Comparison of ENCODE assay signal across 8 cellular contexts in genomic region chr12:1318327-1319031, GRCh38.
A peak's percentile ranks its signal among the peaks of the same experiment; 100 is the strongest.
DNase-seq lines count a peak whose midpoint lies in the region; ATAC-seq, FAIRE-seq and TF ChIP-seq lines count a peak whose summit lies in the region.

No MANE protein-coding gene starts in this region.

- POLR2A ChIA-PET in naive thymus-derived CD4-positive, alpha-beta T cell (lab: Charles Lee), result no interaction called here

- peaks cover 10 to 32% (median 11%) of the 10 kb centered on the region in 3 donors for H3K4me1 ChIP-seq in esophagus squamous epithelium
- H3K4me1 ChIP-seq in pancreas, result peaks cover 11 to 18% (median 14%) of the 10 kb centered on the region in 3 donors
- H3K4me1 ChIP-seq in naive thymus-derived CD4-positive, alpha-beta T cell (ENCODE audit: control insufficient read depth in 2 of 2, insufficient read depth in 2 of 2, low read length in 2 of 2), result no peaks in the 10 kb centered on the region

- H3K4me3 ChIP-seq in esophagus squamous epithelium, result no peak overlapping the region
- H3K4me3 ChIP-seq in pancreas, result peak overlapping the region in 1 of 4 donors; percentile 15
- H3K4me3 ChIP-seq in naive thymus-derived CD4-positive, alpha-beta T cell (ENCODE audit: low read length), result no peak overlapping the region

- peaks cover 0 to 15% (median 2%) of the 10 kb centered on the region in 11 donors for H3K9me3 Mint-ChIP-seq in naive thymus-derived CD4-positive, alpha-beta T cell

- H3K9me3 ChIP-seq in esophagus squamous epithelium, result no peaks in the 10 kb centered on the region
- H3K9me3 ChIP-seq in pancreas, result no peaks in the 10 kb centered on the region
- no peaks in the 10 kb centered on the region for H3K9me3 ChIP-seq in naive thymus-derived CD4-positive, alpha-beta T cell (ENCODE audit: control insufficient read depth in 2 of 3, low read length in 3 of 3)

- peak overlapping the region; percentile 52 to 70 (median 58) for H3K27ac ChIP-seq in esophagus squamous epithelium
- H3K27ac ChIP-seq in pancreas, result peak overlapping the region in 3 of 4 donors; percentile 30 to 71 (median 70)
- no peak overlapping the region for H3K27ac ChIP-seq in naive thymus-derived CD4-positive, alpha-beta T cell (ENCODE audit: low read depth, low read length)

- H3K4me3 Mint-ChIP-seq in naive thymus-derived CD4-positive, alpha-beta T cell, result no peak overlapping the region

- DNase-seq in H54 (ENCODE audit: insufficient read length, low spot score) (peak; percentile 29), NCI-H69 (lab: John Stamatoyannopoulos, UW) (peak; percentile 99), esophagus squamous epithelium (lab: John Stamatoyannopoulos, UW) (no peak), pancreas (peak in 4 of 6 donors; percentile 30 to 46 (median 43)), posterior vena cava (ENCODE audit: low spot score) (no peak), activated gamma-delta T cell (lab: John Stamatoyannopoulos, UW) (no peak), KG1 (lab: John Stamatoyannopoulos, UW) (no peak)
- no peak for DNase-seq in naive thymus-derived CD4-positive, alpha-beta T cell

- no peaks in the 10 kb centered on the region for H3K27me3 Mint-ChIP-seq in naive thymus-derived CD4-positive, alpha-beta T cell

- peak; percentile 96 for FAIRE-seq in H54 (lab: Jason Lieb, UNC)
- FAIRE-seq in pancreas (lab: Jason Lieb, UNC), result no peak

- H3K36me3 Mint-ChIP-seq in naive thymus-derived CD4-positive, alpha-beta T cell, result peaks cover 0 to 35% (median 25%) of the 10 kb centered on the region in 5 donors

- H3K4me1 Mint-ChIP-seq in naive thymus-derived CD4-positive, alpha-beta T cell, result peaks cover 0 to 6% (median 0%) of the 10 kb centered on the region in 7 donors

- H3K27me3 ChIP-seq in esophagus squamous epithelium (no peaks in the 10 kb centered on the region), pancreas (no peaks in the 10 kb centered on the region)
- no peaks in the 10 kb centered on the region for H3K27me3 ChIP-seq in naive thymus-derived CD4-positive, alpha-beta T cell (ENCODE audit: control insufficient read depth in 2 of 2, insufficient read depth in 2 of 2, low read length in 2 of 2)

- 40 to 49% methylated on average over 7 of the region's 7 CpGs for WGBS in esophagus squamous epithelium, 2 donors
- 9 to 18% methylated on average over 7 of the region's 7 CpGs for WGBS in pancreas, 2 donors

- ATAC-seq in pancreas, result peak; percentile 82 to 94 (median 93)
- ATAC-seq in naive thymus-derived CD4-positive, alpha-beta T cell, result no peak

- intact Hi-C loops in esophagus squamous epithelium (cut with DNase I), result no loop called here
- intact Hi-C loops in pancreas (cut with DNase I), result no loop called here
- intact Hi-C loops in naive thymus-derived CD4-positive, alpha-beta T cell (cut with micrococcal nuclease), result no loop called here
- intact Hi-C loops in posterior vena cava (cut with DNase I), result no loop called here

- TF ChIP-seq CTCF in esophagus squamous epithelium (IDR thresholded peaks at IDR 0.05), result no peak
- TF ChIP-seq CTCF in pancreas (IDR thresholded peaks at IDR 0.05), result no peak

- TF ChIP-seq POLR2A in H54 (IDR thresholded peaks at IDR 0.05; ENCODE audit: low read depth, low read length), result no peak
- no peak for TF ChIP-seq POLR2A in esophagus squamous epithelium (IDR thresholded peaks at IDR 0.05)

- CTCF ChIA-PET in naive thymus-derived CD4-positive, alpha-beta T cell (lab: Charles Lee), result interaction anchor here (1.1 kb wide), 1 partner anchor 12 kb away, joined by 3 read pairs; no protein-coding TSS in a partner anchor

- H3K36me3 ChIP-seq in esophagus squamous epithelium, result peaks cover 0 to 23% (median 0%) of the 10 kb centered on the region in 3 donors
- no peaks in the 10 kb centered on the region for H3K36me3 ChIP-seq in pancreas
- peaks cover 0 to 10% (median 0%) of the 10 kb centered on the region in 3 experiments for H3K36me3 ChIP-seq in naive thymus-derived CD4-positive, alpha-beta T cell (ENCODE audit: control insufficient read depth in 2 of 3, insufficient read depth in 3 of 3, low read length in 3 of 3)

- no peak overlapping the region for H3K27ac Mint-ChIP-seq in naive thymus-derived CD4-positive, alpha-beta T cell

Comparison
In these comparisons a context has a peak if more than half of its experiments do, and no peak if none do; other contexts are left out.
1. DNase-seq: peak in H54 (single experiment), NCI-H69 (single experiment) and pancreas (4 of 6); none in esophagus squamous epithelium (single experiment), naive thymus-derived CD4-positive, alpha-beta T cell (0 of 9), posterior vena cava (single experiment), activated gamma-delta T cell (single experiment) and KG1 (single experiment).